ENCODE assay signal across 1 cellular context in the genomic region with DNA sequence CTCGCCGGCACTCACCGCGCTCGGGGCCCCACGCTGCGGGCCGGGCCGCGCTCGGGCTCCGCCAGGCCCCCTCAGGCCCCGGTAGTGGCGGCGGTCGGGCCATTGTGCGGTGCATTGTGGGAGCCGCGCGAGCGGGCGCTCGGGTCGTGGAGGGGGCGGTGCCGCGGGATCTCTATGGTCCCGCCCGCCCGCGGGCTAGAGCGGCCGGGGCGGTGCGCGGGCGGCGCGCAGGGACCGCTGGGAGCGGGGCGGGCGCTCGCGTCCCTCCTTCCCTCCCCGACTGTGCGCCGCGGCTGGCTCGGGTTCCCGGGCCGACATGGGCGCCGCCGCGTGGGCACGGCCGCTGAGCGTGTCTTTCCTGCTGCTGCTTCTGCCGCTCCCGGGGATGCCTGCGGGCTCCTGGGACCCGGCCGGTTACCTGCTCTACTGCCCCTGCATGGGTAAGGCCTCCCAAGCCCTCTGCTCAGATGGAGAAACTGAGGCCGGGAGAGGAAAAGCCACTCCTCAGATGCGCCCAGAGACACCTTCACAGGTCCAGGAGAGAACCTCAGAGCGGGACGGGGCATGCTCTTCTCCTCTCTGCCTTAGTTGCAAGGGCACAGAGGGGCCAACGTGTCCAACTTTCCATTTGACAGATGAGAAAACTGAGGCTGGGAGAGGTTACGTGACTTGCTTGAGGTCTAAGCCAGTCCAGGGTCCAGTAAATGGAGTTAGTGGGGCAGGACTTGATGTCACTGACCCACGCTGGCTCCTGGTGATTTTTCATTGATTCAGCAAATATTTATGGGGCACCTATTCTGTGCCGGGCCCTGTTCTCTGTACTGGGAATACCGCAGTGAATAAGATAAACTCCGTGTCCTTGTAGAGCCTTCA.
A peak's percentile ranks its signal among the peaks of the same experiment; 100 is the strongest.
TF ChIP-seq lines count a peak whose summit lies in the region.

A gene with protein sequence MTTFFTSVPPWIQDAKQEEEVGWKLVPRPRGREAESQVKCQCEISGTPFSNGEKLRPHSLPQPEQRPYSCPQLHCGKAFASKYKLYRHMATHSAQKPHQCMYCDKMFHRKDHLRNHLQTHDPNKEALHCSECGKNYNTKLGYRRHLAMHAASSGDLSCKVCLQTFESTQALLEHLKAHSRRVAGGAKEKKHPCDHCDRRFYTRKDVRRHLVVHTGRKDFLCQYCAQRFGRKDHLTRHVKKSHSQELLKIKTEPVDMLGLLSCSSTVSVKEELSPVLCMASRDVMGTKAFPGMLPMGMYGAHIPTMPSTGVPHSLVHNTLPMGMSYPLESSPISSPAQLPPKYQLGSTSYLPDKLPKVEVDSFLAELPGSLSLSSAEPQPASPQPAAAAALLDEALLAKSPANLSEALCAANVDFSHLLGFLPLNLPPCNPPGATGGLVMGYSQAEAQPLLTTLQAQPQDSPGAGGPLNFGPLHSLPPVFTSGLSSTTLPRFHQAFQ (minus strand): TSS at position 118 of the 873 bp plus-strand sequence. CDS start 5,565 bp downstream, outside the sequence.
A gene (plus strand): TSS at position 255 of the 873 bp plus-strand sequence. CDS start 62 bp downstream, at position 317.

TF ChIP-seq in HepG2, 621 proteins besides CTCF, POLR2A, EP300 and RAD21 (continued from another document and continues in another):
- TF ChIP-seq, protein P1, sequence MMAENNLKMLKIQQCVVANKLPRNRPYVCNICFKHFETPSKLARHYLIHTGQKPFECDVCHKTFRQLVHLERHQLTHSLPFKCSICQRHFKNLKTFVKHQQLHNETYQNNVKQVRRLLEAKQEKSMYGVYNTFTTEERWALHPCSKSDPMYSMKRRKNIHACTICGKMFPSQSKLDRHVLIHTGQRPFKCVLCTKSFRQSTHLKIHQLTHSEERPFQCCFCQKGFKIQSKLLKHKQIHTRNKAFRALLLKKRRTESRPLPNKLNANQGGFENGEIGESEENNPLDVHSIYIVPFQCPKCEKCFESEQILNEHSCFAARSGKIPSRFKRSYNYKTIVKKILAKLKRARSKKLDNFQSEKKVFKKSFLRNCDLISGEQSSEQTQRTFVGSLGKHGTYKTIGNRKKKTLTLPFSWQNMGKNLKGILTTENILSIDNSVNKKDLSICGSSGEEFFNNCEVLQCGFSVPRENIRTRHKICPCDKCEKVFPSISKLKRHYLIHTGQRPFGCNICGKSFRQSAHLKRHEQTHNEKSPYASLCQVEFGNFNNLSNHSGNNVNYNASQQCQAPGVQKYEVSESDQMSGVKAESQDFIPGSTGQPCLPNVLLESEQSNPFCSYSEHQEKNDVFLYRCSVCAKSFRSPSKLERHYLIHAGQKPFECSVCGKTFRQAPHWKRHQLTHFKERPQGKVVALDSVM (CRISPR knock-in tag; IDR thresholded peaks at IDR 0.05): peak; percentile 88
- TF ChIP-seq ZNF7 (CRISPR knock-in tag; IDR thresholded peaks at IDR 0.05): no peak
- TF ChIP-seq IRF2 (CRISPR knock-in tag; IDR thresholded peaks at IDR 0.05): no peak
- no peak for TF ChIP-seq ETV5 (CRISPR knock-in tag; IDR thresholded peaks at IDR 0.05; ENCODE audit: borderline replicate concordance)
- no peak for TF ChIP-seq JUNB (CRISPR knock-in tag; IDR thresholded peaks at IDR 0.05; ENCODE audit: borderline replicate concordance)
- TF ChIP-seq, protein P2, sequence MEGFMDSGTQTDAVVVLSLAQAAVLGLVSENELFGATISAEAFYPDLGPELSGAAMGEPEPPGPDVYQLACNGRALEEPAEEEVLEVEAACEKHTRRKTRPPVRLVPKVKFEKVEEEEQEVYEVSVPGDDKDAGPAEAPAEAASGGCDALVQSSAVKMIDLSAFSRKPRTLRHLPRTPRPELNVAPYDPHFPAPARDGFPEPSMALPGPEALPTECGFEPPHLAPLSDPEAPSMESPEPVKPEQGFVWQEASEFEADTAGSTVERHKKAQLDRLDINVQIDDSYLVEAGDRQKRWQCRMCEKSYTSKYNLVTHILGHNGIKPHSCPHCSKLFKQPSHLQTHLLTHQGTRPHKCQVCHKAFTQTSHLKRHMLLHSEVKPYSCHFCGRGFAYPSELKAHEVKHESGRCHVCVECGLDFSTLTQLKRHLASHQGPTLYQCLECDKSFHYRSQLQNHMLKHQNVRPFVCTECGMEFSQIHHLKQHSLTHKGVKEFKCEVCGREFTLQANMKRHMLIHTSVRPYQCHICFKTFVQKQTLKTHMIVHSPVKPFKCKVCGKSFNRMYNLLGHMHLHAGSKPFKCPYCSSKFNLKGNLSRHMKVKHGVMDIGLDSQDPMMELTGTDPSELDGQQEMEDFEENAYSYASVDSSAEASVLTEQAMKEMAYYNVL (CRISPR knock-in tag; IDR thresholded peaks at IDR 0.05; ENCODE audit: borderline replicate concordance): peak; percentile 82
- TF ChIP-seq ZNF629 (CRISPR knock-in tag; conservative IDR thresholded peaks at IDR 0.05): peak; percentile 100
- 0 out of 2 replicates have a peak, but pooled peaks have one; percentile 70 for TF ChIP-seq ZNF335 (CRISPR knock-in tag; IDR thresholded peaks at IDR 0.05)
- TF ChIP-seq KDM3A (CRISPR knock-in tag; IDR thresholded peaks at IDR 0.05; ENCODE audit: low read depth): peak; percentile 62
- TF ChIP-seq KDM1A (CRISPR knock-in tag; IDR thresholded peaks at IDR 0.05): peak; percentile 99
- peak; percentile 98 for TF ChIP-seq POLR2G (IDR thresholded peaks at IDR 0.05; ENCODE audit: low read depth, low read length)
- TF ChIP-seq TCF7 (IDR thresholded peaks at IDR 0.05; ENCODE audit: low read depth): no peak
- TF ChIP-seq, protein P3, sequence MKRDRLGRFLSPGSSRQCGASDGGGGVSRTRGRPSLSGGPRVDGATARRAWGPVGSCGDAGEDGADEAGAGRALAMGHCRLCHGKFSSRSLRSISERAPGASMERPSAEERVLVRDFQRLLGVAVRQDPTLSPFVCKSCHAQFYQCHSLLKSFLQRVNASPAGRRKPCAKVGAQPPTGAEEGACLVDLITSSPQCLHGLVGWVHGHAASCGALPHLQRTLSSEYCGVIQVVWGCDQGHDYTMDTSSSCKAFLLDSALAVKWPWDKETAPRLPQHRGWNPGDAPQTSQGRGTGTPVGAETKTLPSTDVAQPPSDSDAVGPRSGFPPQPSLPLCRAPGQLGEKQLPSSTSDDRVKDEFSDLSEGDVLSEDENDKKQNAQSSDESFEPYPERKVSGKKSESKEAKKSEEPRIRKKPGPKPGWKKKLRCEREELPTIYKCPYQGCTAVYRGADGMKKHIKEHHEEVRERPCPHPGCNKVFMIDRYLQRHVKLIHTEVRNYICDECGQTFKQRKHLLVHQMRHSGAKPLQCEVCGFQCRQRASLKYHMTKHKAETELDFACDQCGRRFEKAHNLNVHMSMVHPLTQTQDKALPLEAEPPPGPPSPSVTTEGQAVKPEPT (CRISPR knock-in tag; IDR thresholded peaks at IDR 0.05; ENCODE audit: low read depth): 0 out of 2 replicates have a peak, but pooled peaks have one; percentile 50
- TF ChIP-seq MAFG (CRISPR knock-in tag; IDR thresholded peaks at IDR 0.05): no peak
- TF ChIP-seq TMF1 (CRISPR knock-in tag; IDR thresholded peaks at IDR 0.05; ENCODE audit: low read depth): peak; percentile 88; the same call in 1 of the 2 replicates
- TF ChIP-seq SP4 (CRISPR knock-in tag; IDR thresholded peaks at IDR 0.05): peak; percentile 90
- peak; percentile 98 for TF ChIP-seq TBP (CRISPR knock-in tag; IDR thresholded peaks at IDR 0.05)
- TF ChIP-seq, protein P4, sequence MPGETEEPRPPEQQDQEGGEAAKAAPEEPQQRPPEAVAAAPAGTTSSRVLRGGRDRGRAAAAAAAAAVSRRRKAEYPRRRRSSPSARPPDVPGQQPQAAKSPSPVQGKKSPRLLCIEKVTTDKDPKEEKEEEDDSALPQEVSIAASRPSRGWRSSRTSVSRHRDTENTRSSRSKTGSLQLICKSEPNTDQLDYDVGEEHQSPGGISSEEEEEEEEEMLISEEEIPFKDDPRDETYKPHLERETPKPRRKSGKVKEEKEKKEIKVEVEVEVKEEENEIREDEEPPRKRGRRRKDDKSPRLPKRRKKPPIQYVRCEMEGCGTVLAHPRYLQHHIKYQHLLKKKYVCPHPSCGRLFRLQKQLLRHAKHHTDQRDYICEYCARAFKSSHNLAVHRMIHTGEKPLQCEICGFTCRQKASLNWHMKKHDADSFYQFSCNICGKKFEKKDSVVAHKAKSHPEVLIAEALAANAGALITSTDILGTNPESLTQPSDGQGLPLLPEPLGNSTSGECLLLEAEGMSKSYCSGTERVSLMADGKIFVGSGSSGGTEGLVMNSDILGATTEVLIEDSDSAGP (CRISPR knock-in tag; IDR thresholded peaks at IDR 0.05; ENCODE audit: borderline replicate concordance): peak; percentile 91
- TF ChIP-seq YEATS4 (CRISPR knock-in tag; IDR thresholded peaks at IDR 0.05; ENCODE audit: borderline replicate concordance): peak; percentile 98
- TF ChIP-seq, protein P5, sequence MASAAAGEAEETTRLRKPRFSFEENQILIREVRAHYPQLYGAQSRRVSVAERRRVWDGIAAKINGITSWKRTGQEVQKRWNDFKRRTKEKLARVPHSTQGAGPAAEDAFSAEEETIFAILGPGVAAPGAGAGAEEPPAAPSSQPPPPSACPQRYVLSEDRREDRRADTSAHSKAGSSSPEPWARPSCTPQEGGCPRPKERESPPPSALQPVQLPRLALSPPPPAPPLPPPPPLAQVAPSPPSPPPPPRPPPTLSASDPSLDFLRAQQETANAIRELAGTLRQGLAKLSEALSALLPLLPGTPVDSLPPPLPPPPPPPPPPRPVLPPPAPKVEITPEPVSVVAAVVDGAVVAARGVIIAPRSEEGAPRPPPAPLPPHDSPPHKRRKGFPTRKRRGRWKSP (CRISPR knock-in tag; IDR thresholded peaks at IDR 0.05): peak; percentile 92
- TF ChIP-seq ZNF33B (CRISPR knock-in tag; IDR thresholded peaks at IDR 0.05): peak; percentile 90
- TF ChIP-seq ZNF230 (CRISPR knock-in tag; IDR thresholded peaks at IDR 0.05): no peak
- TF ChIP-seq SYNCRIP (IDR thresholded peaks at IDR 0.05; ENCODE audit: insufficient read depth, low read depth, low read length): no peak
- TF ChIP-seq, protein P6, sequence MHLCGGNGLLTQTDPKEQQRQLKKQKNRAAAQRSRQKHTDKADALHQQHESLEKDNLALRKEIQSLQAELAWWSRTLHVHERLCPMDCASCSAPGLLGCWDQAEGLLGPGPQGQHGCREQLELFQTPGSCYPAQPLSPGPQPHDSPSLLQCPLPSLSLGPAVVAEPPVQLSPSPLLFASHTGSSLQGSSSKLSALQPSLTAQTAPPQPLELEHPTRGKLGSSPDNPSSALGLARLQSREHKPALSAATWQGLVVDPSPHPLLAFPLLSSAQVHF (CRISPR knock-in tag; IDR thresholded peaks at IDR 0.05): no peak
- TF ChIP-seq EZH2 (conservative IDR thresholded peaks at IDR 0.05; ENCODE audit: low read depth, low read length): no peak
- TF ChIP-seq THYN1 (CRISPR knock-in tag; IDR thresholded peaks at IDR 0.05; ENCODE audit: borderline replicate concordance, low read depth): no peak
- TF ChIP-seq TARDBP (CRISPR knock-in tag; IDR thresholded peaks at IDR 0.05): peak; percentile 15; the same call in 1 of the 2 replicates
- peak; percentile 88 for TF ChIP-seq ELF3 (CRISPR knock-in tag; IDR thresholded peaks at IDR 0.05)
- peak; percentile 88 for TF ChIP-seq HNRNPLL (IDR thresholded peaks at IDR 0.05; ENCODE audit: low read depth, low read length, poor library complexity, severe bottlenecking)
- TF ChIP-seq CC2D1A (CRISPR knock-in tag; IDR thresholded peaks at IDR 0.05): no peak
- TF ChIP-seq POGZ (CRISPR knock-in tag; IDR thresholded peaks at IDR 0.05): no peak; the same call in none of the 2 replicates
- TF ChIP-seq ZBTB3 (CRISPR knock-in tag; IDR thresholded peaks at IDR 0.05; ENCODE audit: borderline replicate concordance, low read depth): no peak
- no peak for TF ChIP-seq SOX13 (IDR thresholded peaks at IDR 0.05)
- TF ChIP-seq SOX13 (CRISPR knock-in tag; conservative IDR thresholded peaks at IDR 0.05 in 1 of 2, IDR thresholded peaks at IDR 0.05 in 1 of 2): peak in 1 of 2 experiments; percentile 17; a peak in 1 of 4 replicates
- TF ChIP-seq, protein P7, sequence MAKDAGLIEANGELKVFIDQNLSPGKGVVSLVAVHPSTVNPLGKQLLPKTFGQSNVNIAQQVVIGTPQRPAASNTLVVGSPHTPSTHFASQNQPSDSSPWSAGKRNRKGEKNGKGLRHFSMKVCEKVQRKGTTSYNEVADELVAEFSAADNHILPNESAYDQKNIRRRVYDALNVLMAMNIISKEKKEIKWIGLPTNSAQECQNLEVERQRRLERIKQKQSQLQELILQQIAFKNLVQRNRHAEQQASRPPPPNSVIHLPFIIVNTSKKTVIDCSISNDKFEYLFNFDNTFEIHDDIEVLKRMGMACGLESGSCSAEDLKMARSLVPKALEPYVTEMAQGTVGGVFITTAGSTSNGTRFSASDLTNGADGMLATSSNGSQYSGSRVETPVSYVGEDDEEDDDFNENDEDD (CRISPR knock-in tag; IDR thresholded peaks at IDR 0.05; ENCODE audit: borderline replicate concordance): peak; percentile 94
- TF ChIP-seq, protein P8, sequence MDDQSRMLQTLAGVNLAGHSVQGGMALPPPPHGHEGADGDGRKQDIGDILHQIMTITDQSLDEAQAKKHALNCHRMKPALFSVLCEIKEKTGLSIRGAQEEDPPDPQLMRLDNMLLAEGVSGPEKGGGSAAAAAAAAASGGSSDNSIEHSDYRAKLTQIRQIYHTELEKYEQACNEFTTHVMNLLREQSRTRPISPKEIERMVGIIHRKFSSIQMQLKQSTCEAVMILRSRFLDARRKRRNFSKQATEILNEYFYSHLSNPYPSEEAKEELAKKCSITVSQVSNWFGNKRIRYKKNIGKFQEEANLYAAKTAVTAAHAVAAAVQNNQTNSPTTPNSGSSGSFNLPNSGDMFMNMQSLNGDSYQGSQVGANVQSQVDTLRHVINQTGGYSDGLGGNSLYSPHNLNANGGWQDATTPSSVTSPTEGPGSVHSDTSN (CRISPR knock-in tag; IDR thresholded peaks at IDR 0.05; ENCODE audit: borderline replicate concordance): no peak; the same call in 1 of the 2 replicates
- TF ChIP-seq PHF20 (CRISPR knock-in tag; IDR thresholded peaks at IDR 0.05): peak; percentile 88
- 0 out of 2 replicates have a peak, but pooled peaks have one; percentile 38 for TF ChIP-seq NCOA5 (CRISPR knock-in tag; IDR thresholded peaks at IDR 0.05)
- peak; percentile 8; the same call in 1 of the 2 replicates for TF ChIP-seq SIX1 (CRISPR knock-in tag; IDR thresholded peaks at IDR 0.05; ENCODE audit: borderline replicate concordance)
- TF ChIP-seq TCF7L2 (IDR thresholded peaks at IDR 0.05; ENCODE audit: low read depth, low read length): no peak
- no peak; the same call in 1 of the 2 replicates for TF ChIP-seq ELF4 (CRISPR knock-in tag; IDR thresholded peaks at IDR 0.05; ENCODE audit: borderline replicate concordance)
- no peak for TF ChIP-seq ZSCAN29 (CRISPR knock-in tag; conservative IDR thresholded peaks at IDR 0.05)
- no peak for TF ChIP-seq ZNF383 (CRISPR knock-in tag; IDR thresholded peaks at IDR 0.05; ENCODE audit: borderline replicate concordance)
- TF ChIP-seq RORA (CRISPR knock-in tag; IDR thresholded peaks at IDR 0.05): peak; percentile 90; the same call in 1 of the 2 replicates
- no peak for TF ChIP-seq ZC3H13 (CRISPR knock-in tag; IDR thresholded peaks at IDR 0.05)
- no peak for TF ChIP-seq ZNF660 (CRISPR knock-in tag; IDR thresholded peaks at IDR 0.05; ENCODE audit: borderline replicate concordance, low read depth)
- no peak; the same call in 1 of the 2 replicates for TF ChIP-seq ZSCAN9 (CRISPR knock-in tag; IDR thresholded peaks at IDR 0.05; ENCODE audit: borderline replicate concordance)
- no peak for TF ChIP-seq ZNF543 (CRISPR knock-in tag; IDR thresholded peaks at IDR 0.05)
- TF ChIP-seq ZNF720 (CRISPR knock-in tag; IDR thresholded peaks at IDR 0.05): no peak; the same call in 1 of the 2 replicates
- peak; percentile 48; the same call in 1 of the 2 replicates for TF ChIP-seq STAT5B (CRISPR knock-in tag; IDR thresholded peaks at IDR 0.05)
- TF ChIP-seq ZNF350 (CRISPR knock-in tag; IDR thresholded peaks at IDR 0.05; ENCODE audit: borderline replicate concordance, low read depth): 0 out of 2 replicates have a peak, but pooled peaks have one; percentile 81
- TF ChIP-seq ZFP36 (IDR thresholded peaks at IDR 0.05; ENCODE audit: borderline replicate concordance, low read depth, low read length, partially characterized antibody): no peak
- no peak; the same call in 1 of the 2 replicates for TF ChIP-seq MED1 (CRISPR knock-in tag; IDR thresholded peaks at IDR 0.05)
- TF ChIP-seq RCOR2 (CRISPR knock-in tag; IDR thresholded peaks at IDR 0.05): peak; percentile 95; the same call in 1 of the 2 replicates
